Comparison of ENCODE assay signal across 8 cellular contexts in the genomic region with DNA sequence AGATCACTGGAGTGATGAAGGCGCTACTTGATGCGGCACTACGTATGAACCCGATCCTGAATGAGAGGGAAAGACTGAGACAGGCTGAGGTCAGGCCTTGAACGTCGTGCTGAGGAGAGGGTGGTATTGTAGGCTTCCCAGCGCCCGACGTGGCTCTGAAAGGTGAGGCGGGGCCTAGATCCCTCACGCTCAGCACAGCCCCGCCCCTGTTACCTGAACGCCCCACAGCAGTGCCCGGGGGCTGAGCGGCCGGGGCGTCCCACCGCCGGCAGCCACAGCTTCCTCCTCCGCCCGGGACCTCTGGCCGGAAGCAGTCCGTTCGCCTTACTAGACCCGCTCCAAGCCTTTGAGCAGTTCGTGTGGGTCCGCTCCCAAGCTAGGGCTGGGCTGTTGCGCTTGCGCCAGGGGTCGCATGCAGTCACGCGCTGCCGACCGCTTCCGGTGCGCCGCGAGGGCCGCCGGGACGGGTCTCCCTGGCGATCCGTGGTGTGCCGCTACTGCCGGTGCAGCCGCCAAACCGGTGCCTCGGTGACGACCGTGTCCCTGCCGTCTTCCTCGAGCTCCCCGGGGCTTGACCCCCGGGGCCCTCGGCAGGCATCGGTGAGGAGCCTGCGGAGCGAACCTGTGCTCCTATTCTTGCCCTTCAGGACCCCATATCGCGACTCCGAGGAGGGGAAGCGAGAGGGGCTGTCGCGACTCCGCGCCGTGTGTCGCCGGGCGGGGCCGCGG. TPM values are rescaled to one million over a fixed set of nuclear protein-coding genes. Genes with fewer than 3 reads are reported as not detected.
DNase-seq lines count a peak whose midpoint lies in the region; ATAC-seq, FAIRE-seq and TF ChIP-seq lines count a peak whose summit lies in the region.

Gene HMGXB3 (plus strand): TSS at position 479 of the 729 bp plus-strand sequence. CDS start 4,114 bp downstream, outside the sequence.
Gene TIGD6 (minus strand): TSS at position 394 of the 729 bp plus-strand sequence. CDS start 4,306 bp downstream, outside the sequence.

- H3K4me3 ChIP-seq in HepG2 (replicated peaks in 1 of 3; ENCODE audit: insufficient read depth in 1 of 3, low read depth in 2 of 3, low read length in 3 of 3), result peak within 1 kb of the TSS; percentile 86 to 91 (median 89)

- H3K9ac ChIP-seq in HepG2 (ENCODE audit: insufficient read depth, low read depth, low read length), result peak within 1 kb of the TSS; percentile 98

- TF ChIP-seq EP300 in HepG2 (IDR thresholded peaks at IDR 0.05; ENCODE audit: low read depth in 2 of 2, low read length in 2 of 2), result no peak
- no peak for TF ChIP-seq EP300 in HepG2 (CRISPR knock-in tag; IDR thresholded peaks at IDR 0.05; ENCODE audit: borderline replicate concordance)

- TF ChIP-seq CTCF in C4-2B (conservative IDR thresholded peaks at IDR 0.05), result no peak
- peak; percentile 43 for TF ChIP-seq CTCF in HepG2 (CRISPR knock-in tag; IDR thresholded peaks at IDR 0.05)

- peaks cover 53% of the 10 kb centered on the region for H3K79me2 ChIP-seq in HepG2 (ENCODE audit: insufficient read depth, low read length)

- FAIRE-seq in HepG2 (lab: Jason Lieb, UNC), result peak; percentile 57

- ATAC-seq in GM19351 (IDR thresholded peaks at IDR 0.05; ENCODE audit: unreplicated experiment), result peak; percentile 84
- ATAC-seq in HG03520 (IDR thresholded peaks at IDR 0.05; ENCODE audit: unreplicated experiment), result peak; percentile 76
- peak; percentile 97 for ATAC-seq in HepG2

- H4K20me1 ChIP-seq in HepG2 (ENCODE audit: insufficient read depth, low read length), result peaks cover 5% of the 10 kb centered on the region; the same call in 1 of the 2 replicates

- BruUV-seq in HepG2 (replicated peaks; lab: Mats Ljungman, UMichigan), result no TSS peak

- H2AFZ ChIP-seq in HepG2 (ENCODE audit: low read length), result peak within 1 kb of the TSS; percentile 71

- intact Hi-C loops in HepG2 (cut with micrococcal nuclease; ENCODE audit: unreplicated experiment), result loop anchor here (2.0 kb wide), 1 partner anchor 44 kb away; no protein-coding TSS in a partner anchor

- peaks cover 32% of the 10 kb centered on the region for H3K4me1 ChIP-seq in HepG2 (ENCODE audit: insufficient read depth, low read length)

- POLR2A ChIA-PET in HepG2 (lab: Yijun Ruan, JAX), result interaction anchor here (0.5 to 2.5 kb wide), 9 partner anchors 8 to 827 kb away, joined by 3 to 35 read pairs (median 4); partner anchors contain the start of gene SLC26A2

- peak; percentile 35; the same call in 1 of the 2 replicates for TF ChIP-seq RAD21 in HepG2 (CRISPR knock-in tag; IDR thresholded peaks at IDR 0.05)

- 0% methylated on average over 11 of the region's 72 CpGs for WGBS in HepG2 (ENCODE audit: low lambda C conversion rate)

- peaks cover 0 to 2% of the 10 kb centered on the region in 2 experiments; a peak in 3 of 5 replicates for H3K36me3 ChIP-seq in HepG2 (replicated peaks in 1 of 2; ENCODE audit: control insufficient read depth in 1 of 2, insufficient read depth in 2 of 2, low read length in 2 of 2)

- CTCF ChIA-PET in HepG2 (lab: Yijun Ruan, JAX; ENCODE audit: low intra/inter-chr PET ratio, low total read pairs), result no interaction called here

- DNase-seq in NCI-H526 treated with DMSO at 0.1 percent for 48 hours (lab: John Stamatoyannopoulos, UW) (peak; percentile 84), dedifferentiated amniotic fluid mesenchymal stem cell (ENCODE audit: extremely low spot score) (peak; percentile 92), HepG2 (ENCODE audit: low spot score) (peak; percentile 94)
- DNase-seq in activated CD4-positive, alpha-beta T cell treated with anti-CD3 and anti-CD28 coated beads, Interleukin-2, amount 50 U/mL, for 1 hour, result peak; percentile 75
- peak; percentile 82 for DNase-seq in stimulated activated CD4-positive, alpha-beta T cell treated with anti-CD3 and anti-CD28 coated beads, Interleukin-2, amount 100 ng/mL, for 48 hours

- no peaks in the 10 kb centered on the region; a peak in 1 of 5 replicates for H3K27me3 ChIP-seq in HepG2 (ENCODE audit: control insufficient read depth in 1 of 2, insufficient read depth in 2 of 2, low read length in 2 of 2)

- H3K9me3 ChIP-seq in HepG2 (ENCODE audit: low read length), result no peaks in the 10 kb centered on the region

- peak; percentile 84 to 85 for TF ChIP-seq POLR2A in HepG2 (IDR thresholded peaks at IDR 0.05; ENCODE audit: insufficient read depth in 1 of 2, low read depth in 2 of 2, low read length in 2 of 2)

- H3K27ac ChIP-seq in C4-2B (peak within 1 kb of the TSS; percentile 100), HepG2 (ENCODE audit: extremely low read length, insufficient read depth, low read length) (peak within 1 kb of the TSS; percentile 87)

- in situ Hi-C loops in HepG2 (cut with HindIII; ENCODE audit: extremely low pct_ligation_motif_present, low pct_unique_long_range_greater_than_20kb), result no loop called here

- H3K4me2 ChIP-seq in HepG2 (ENCODE audit: low read depth, low read length), result peak within 1 kb of the TSS; percentile 97

TF ChIP-seq in HepG2, 621 proteins besides CTCF, POLR2A, EP300 and RAD21 (continues in another document):
- peak; percentile 51; the same call in 1 of the 2 replicates for TF ChIP-seq ELF4 (CRISPR knock-in tag; IDR thresholded peaks at IDR 0.05; ENCODE audit: borderline replicate concordance)

RNA-seq across cellular contexts. Expression of gene HMGXB3, which starts in this region (rescaled TPM):
- total RNA-seq in HepG2 (2016; rRNA removed; fragmentation: Illumina TruSeq; extraction: Trizol), result 20.0 and 23.8 TPM in 2 replicates
- 2.1 and 2.4 TPM in 2 replicates for total RNA-seq in HepG2 (2016; cell fraction: cytosol; rRNA removed; fragmentation: Illumina TruSeq; extraction: Trizol; ENCODE audit: low read depth)
- total RNA-seq in HepG2 (2016; cell fraction: insoluble cytoplasmic fraction; rRNA removed; fragmentation: Illumina TruSeq; extraction: Trizol), result 19.2 and 20.9 TPM in 2 replicates
- total RNA-seq in HepG2 (2016; cell fraction: membrane; rRNA removed; fragmentation: Illumina TruSeq; extraction: Trizol), result 7.7 and 9.2 TPM in 2 replicates
- total RNA-seq in HepG2 (2016; cell fraction: nucleus; rRNA removed; fragmentation: Illumina TruSeq; extraction: Trizol), result 34.9 and 36.0 TPM in 2 replicates
- 18.8 and 23.4 TPM in 2 replicates for polyA plus RNA-seq in HepG2 (2011; rRNA removed)
- 13.2 and 13.8 TPM in 2 replicates for polyA plus RNA-seq in HepG2 (2011; cell fraction: cytosol; rRNA removed)
- 41.0 and 44.0 TPM in 2 replicates for polyA plus RNA-seq in HepG2 (2011; cell fraction: nucleus; rRNA removed)
- 13.8 and 14.7 TPM in 2 replicates for polyA plus RNA-seq in HepG2 (2012)
- 0.90 and 0.95 TPM in 2 replicates for polyA plus RNA-seq in HepG2 (2016; cell fraction: cytosol; fragmentation: Illumina TruSeq; extraction: Trizol; ENCODE audit: low read depth)
- 12.6 and 14.4 TPM in 2 replicates for polyA plus RNA-seq in HepG2 (2016; cell fraction: insoluble cytoplasmic fraction; fragmentation: Illumina TruSeq; extraction: Trizol; ENCODE audit: low read depth)
- polyA plus RNA-seq in HepG2 (2016; cell fraction: membrane; fragmentation: Illumina TruSeq; extraction: Trizol; ENCODE audit: low read depth), result 2.4 and 2.5 TPM in 2 replicates
- 61.7 and 65.5 TPM in 2 replicates for polyA plus RNA-seq in HepG2 (2016; cell fraction: nucleus; fragmentation: Illumina TruSeq; extraction: Trizol; ENCODE audit: insufficient read depth, low read depth)
- 60.1 and 67.3 TPM in 2 replicates for polyA minus RNA-seq in HepG2 (2011; rRNA and poly(A)+ RNA removed; ENCODE audit: low replicate concordance)
- 18.8 and 19.3 TPM in 2 replicates for polyA minus RNA-seq in HepG2 (2011; cell fraction: cytosol; rRNA and poly(A)+ RNA removed)
- polyA minus RNA-seq in HepG2 (2011; cell fraction: nucleus; rRNA and poly(A)+ RNA removed), result 47.7 and 47.8 TPM in 2 replicates

RNA-seq across cellular contexts. Expression of gene TIGD6, which starts in this region (rescaled TPM):
- total RNA-seq in HepG2 (2016; rRNA removed; fragmentation: Illumina TruSeq; extraction: Trizol), result 2.1 TPM in 2 replicates
- 0.09 and 0.61 TPM in 2 replicates for total RNA-seq in HepG2 (2016; cell fraction: cytosol; rRNA removed; fragmentation: Illumina TruSeq; extraction: Trizol; ENCODE audit: low read depth)
- total RNA-seq in HepG2 (2016; cell fraction: insoluble cytoplasmic fraction; rRNA removed; fragmentation: Illumina TruSeq; extraction: Trizol), result 1.7 and 1.9 TPM in 2 replicates
- 1.3 and 1.5 TPM in 2 replicates for total RNA-seq in HepG2 (2016; cell fraction: membrane; rRNA removed; fragmentation: Illumina TruSeq; extraction: Trizol)
- total RNA-seq in HepG2 (2016; cell fraction: nucleus; rRNA removed; fragmentation: Illumina TruSeq; extraction: Trizol), result 1.7 and 1.9 TPM in 2 replicates
- 1.9 and 2.9 TPM in 2 replicates for polyA plus RNA-seq in HepG2 (2011; rRNA removed)
- 1.5 and 2.1 TPM in 2 replicates for polyA plus RNA-seq in HepG2 (2011; cell fraction: cytosol; rRNA removed)
- 2.0 and 3.2 TPM in 2 replicates for polyA plus RNA-seq in HepG2 (2011; cell fraction: nucleus; rRNA removed)
- polyA plus RNA-seq in HepG2 (2012), result 1.1 and 2.0 TPM in 2 replicates
- 0.50 and 1.1 TPM in 2 replicates for polyA plus RNA-seq in HepG2 (2016; cell fraction: cytosol; fragmentation: Illumina TruSeq; extraction: Trizol; ENCODE audit: low read depth)
- polyA plus RNA-seq in HepG2 (2016; cell fraction: insoluble cytoplasmic fraction; fragmentation: Illumina TruSeq; extraction: Trizol; ENCODE audit: low read depth), result 1.8 and 2.1 TPM in 2 replicates
- 1.1 and 1.7 TPM in 2 replicates for polyA plus RNA-seq in HepG2 (2016; cell fraction: membrane; fragmentation: Illumina TruSeq; extraction: Trizol; ENCODE audit: low read depth)
- polyA plus RNA-seq in HepG2 (2016; cell fraction: nucleus; fragmentation: Illumina TruSeq; extraction: Trizol; ENCODE audit: insufficient read depth, low read depth), result 1.8 and 2.0 TPM in 2 replicates
- polyA minus RNA-seq in HepG2 (2011; rRNA and poly(A)+ RNA removed; ENCODE audit: low replicate concordance), result 5.4 and 13.9 TPM in 2 replicates
- polyA minus RNA-seq in HepG2 (2011; cell fraction: cytosol; rRNA and poly(A)+ RNA removed), result 0.97 and 1.8 TPM in 2 replicates
- 8.4 and 13.9 TPM in 2 replicates for polyA minus RNA-seq in HepG2 (2011; cell fraction: nucleus; rRNA and poly(A)+ RNA removed)

Comparison
In these comparisons a context has a peak if more than half of its experiments do, and no peak if none do; other contexts are left out.
1. Peak in every context shown above with its lines: DNase-seq, ATAC-seq, H3K4me3 ChIP-seq and H3K27ac ChIP-seq.